Comparison of ENCODE assay signal across 23 cellular contexts in the genomic region with DNA sequence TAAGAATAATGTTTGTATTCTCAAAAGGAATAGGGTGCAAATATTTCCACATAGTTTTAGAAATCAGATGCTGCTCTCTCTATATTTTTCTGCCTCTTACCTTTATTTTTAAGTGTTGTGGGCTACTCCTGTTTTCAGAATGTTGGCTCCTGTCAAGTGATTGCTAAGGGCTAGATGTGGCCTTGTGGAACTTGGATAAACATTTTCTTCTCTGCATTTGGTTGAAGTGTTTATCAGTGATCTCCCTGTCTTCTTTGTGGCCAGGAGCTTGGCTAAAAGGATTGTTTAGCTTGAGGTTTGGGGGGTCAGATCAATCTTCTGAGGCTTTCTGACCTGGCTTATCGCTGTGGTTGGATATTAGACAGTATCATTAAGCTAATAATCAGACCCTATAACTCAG.
DNase-seq lines count a peak whose midpoint lies in the region; ATAC-seq, FAIRE-seq and TF ChIP-seq lines count a peak whose summit lies in the region.
"Had no signal": no experiment of that assay in that cellular context is flagged by ENCODE, and none has a peak within 500 bp of the region (broad histone marks: within the 10 kb centered on the region; RNA-seq: fewer than 3 reads in every experiment).

No MANE protein-coding gene starts in this region.

- H3K27ac Mint-ChIP-seq in neural progenitor cell: no peak overlapping the region
- no peak overlapping the region for H3K27ac Mint-ChIP-seq in activated T-helper 1 cell treated with anti-CD3 and anti-CD28 coated beads, Interleukin-12 subunit alpha, Interleukin-12 subunit beta, Interleukin-2, Interleukin-4 antibody, amounts not matched to agents 30 ng/mL and 10 ng/mL and 1 ng/mL, durations not matched to agents 14 hours and 24 hours and 36 hours
- peak overlapping the region in 1 of 2 donors; percentile 68 for H3K27ac Mint-ChIP-seq in effector memory CD8-positive, alpha-beta T cell
- H3K27ac Mint-ChIP-seq: activated CD4-positive, alpha-beta T cell treated with anti-CD3 and anti-CD28 coated beads, Interleukin-2, amount 10 ng/mL, durations not matched to agents 7 days and 5 days; CD4-positive, alpha-beta T cell; immature natural killer cell had no signal

- intact Hi-C loops in dorsolateral prefrontal cortex (cut with DNase I): loop anchor here in 1 of 2 donors (5.0 kb wide), 1 partner anchor 41 kb away; no protein-coding TSS in a partner anchor
- intact Hi-C loops in activated T-helper 1 cell treated with anti-CD3 and anti-CD28 coated beads, Interleukin-12 subunit alpha, Interleukin-12 subunit beta, Interleukin-2, Interleukin-4 antibody, amounts not matched to agents 30 ng/mL and 10 ng/mL and 1 ng/mL, durations not matched to agents 14 hours and 24 hours and 36 hours (cut with micrococcal nuclease): no loop called here

- TF ChIP-seq CTCF in BE2C (IDR thresholded peaks at IDR 0.05; ENCODE audit: low read depth, low read length): no peak
- no peak for TF ChIP-seq CTCF in dorsolateral prefrontal cortex (IDR thresholded peaks at IDR 0.05 in 54 of 56, conservative IDR thresholded peaks at IDR 0.05 in 2 of 56; ENCODE audit: low read depth in 1 of 56, partially characterized antibody in 56 of 56)
- no peak for TF ChIP-seq CTCF in neural progenitor cell (IDR thresholded peaks at IDR 0.05)

- DNase-seq in BE2C (no peak), SK-N-DZ (ENCODE audit: low spot score) (peak; percentile 15), dorsolateral prefrontal cortex (no peak), neural progenitor cell (ENCODE audit: low spot score) (no peak), GM12891 (ENCODE audit: insufficient read length, low spot score) (no peak)
- no peak for DNase-seq in activated T-helper 1 cell treated with anti-CD3 and anti-CD28 coated beads, Interleukin-12 subunit alpha, Interleukin-12 subunit beta, Interleukin-2, Interleukin-4 antibody, amounts not matched to agents 30 ng/mL and 10 ng/mL and 1 ng/mL, durations not matched to agents 14 hours and 24 hours and 36 hours (ENCODE audit: low spot score)
- no peak for DNase-seq in effector memory CD8-positive, alpha-beta T cell
- DNase-seq: activated CD4-positive, alpha-beta T cell treated with anti-CD3 and anti-CD28 coated beads, Interleukin-2, amount 10 ng/mL, durations not matched to agents 7 days and 5 days; activated CD8-positive, alpha-beta memory T cell treated with anti-CD3 and anti-CD28 coated beads, Interleukin-2, amount 50 U/mL, for 4 hours; activated effector memory CD4-positive, alpha-beta T cell treated with Interleukin-2 at 50 U/mL for 16 hours; CD4-positive, alpha-beta T cell; HFFc6; immature natural killer cell; KG1; lower lobe of right lung; NCI-H187; stimulated activated CD4-positive, alpha-beta T cell treated with anti-CD3 and anti-CD28 coated beads, Interleukin-2, amount 100 ng/mL, for 24 hours; stomach; SW 1271 had no signal

- peak overlapping the region; percentile 30 to 97 (median 91) for H3K27ac ChIP-seq in dorsolateral prefrontal cortex
- H3K27ac ChIP-seq in neural progenitor cell: peak overlapping the region; percentile 6
- H3K27ac ChIP-seq: lower lobe of right lung had no signal

- H3K9me3 Mint-ChIP-seq in neural progenitor cell: peaks cover 14% of the 10 kb centered on the region
- peaks cover 4% of the 10 kb centered on the region for H3K9me3 Mint-ChIP-seq in activated T-helper 1 cell treated with anti-CD3 and anti-CD28 coated beads, Interleukin-12 subunit alpha, Interleukin-12 subunit beta, Interleukin-2, Interleukin-4 antibody, amounts not matched to agents 30 ng/mL and 10 ng/mL and 1 ng/mL, durations not matched to agents 14 hours and 24 hours and 36 hours
- H3K9me3 Mint-ChIP-seq in effector memory CD8-positive, alpha-beta T cell: no peaks in the 10 kb centered on the region
- H3K9me3 Mint-ChIP-seq: activated CD4-positive, alpha-beta T cell treated with anti-CD3 and anti-CD28 coated beads, Interleukin-2, amount 10 ng/mL, durations not matched to agents 7 days and 5 days; CD4-positive, alpha-beta T cell; HFFc6; immature natural killer cell had no signal

- no peak overlapping the region for H3K4me3 Mint-ChIP-seq in neural progenitor cell
- no peak overlapping the region for H3K4me3 Mint-ChIP-seq in activated T-helper 1 cell treated with anti-CD3 and anti-CD28 coated beads, Interleukin-12 subunit alpha, Interleukin-12 subunit beta, Interleukin-2, Interleukin-4 antibody, amounts not matched to agents 30 ng/mL and 10 ng/mL and 1 ng/mL, durations not matched to agents 14 hours and 24 hours and 36 hours
- H3K4me3 Mint-ChIP-seq in effector memory CD8-positive, alpha-beta T cell: no peak overlapping the region
- H3K4me3 Mint-ChIP-seq: activated CD4-positive, alpha-beta T cell treated with anti-CD3 and anti-CD28 coated beads, Interleukin-2, amount 10 ng/mL, durations not matched to agents 7 days and 5 days; CD4-positive, alpha-beta T cell; HFFc6; immature natural killer cell had no signal

- H3K36me3 ChIP-seq in BE2C (no peaks in the 10 kb centered on the region), neural progenitor cell (no peaks in the 10 kb centered on the region)
- H3K36me3 ChIP-seq: heart right ventricle, lower lobe of right lung, stomach had no signal

- H3K27me3 Mint-ChIP-seq in neural progenitor cell (ENCODE audit: insufficient read depth, low read depth): no peaks in the 10 kb centered on the region
- no peaks in the 10 kb centered on the region for H3K27me3 Mint-ChIP-seq in activated T-helper 1 cell treated with anti-CD3 and anti-CD28 coated beads, Interleukin-12 subunit alpha, Interleukin-12 subunit beta, Interleukin-2, Interleukin-4 antibody, amounts not matched to agents 30 ng/mL and 10 ng/mL and 1 ng/mL, durations not matched to agents 14 hours and 24 hours and 36 hours (ENCODE audit: insufficient read depth)
- no peaks in the 10 kb centered on the region for H3K27me3 Mint-ChIP-seq in effector memory CD8-positive, alpha-beta T cell
- H3K27me3 Mint-ChIP-seq: activated CD4-positive, alpha-beta T cell treated with anti-CD3 and anti-CD28 coated beads, Interleukin-2, amount 10 ng/mL, durations not matched to agents 7 days and 5 days; CD4-positive, alpha-beta T cell had no signal

- H3K27me3 ChIP-seq in BE2C (no peaks in the 10 kb centered on the region), dorsolateral prefrontal cortex (no peaks in the 10 kb centered on the region), neural progenitor cell (no peaks in the 10 kb centered on the region)
- H3K27me3 ChIP-seq: heart right ventricle, stomach had no signal

- no peak for FAIRE-seq in GM12891 (lab: Jason Lieb, UNC)
- FAIRE-seq: TTC549, urothelium cell line had no signal

- H3K4me1 Mint-ChIP-seq in neural progenitor cell: peaks cover 11% of the 10 kb centered on the region
- peaks cover 22% of the 10 kb centered on the region for H3K4me1 Mint-ChIP-seq in activated T-helper 1 cell treated with anti-CD3 and anti-CD28 coated beads, Interleukin-12 subunit alpha, Interleukin-12 subunit beta, Interleukin-2, Interleukin-4 antibody, amounts not matched to agents 30 ng/mL and 10 ng/mL and 1 ng/mL, durations not matched to agents 14 hours and 24 hours and 36 hours (ENCODE audit: low read depth)
- H3K4me1 Mint-ChIP-seq in effector memory CD8-positive, alpha-beta T cell (ENCODE audit: low read depth in 2 of 2): peaks cover 20 to 48% of the 10 kb centered on the region in 2 donors

- no peak for ATAC-seq in HG02938 (IDR thresholded peaks at IDR 0.05; ENCODE audit: unreplicated experiment)
- no peak for ATAC-seq in effector memory CD8-positive, alpha-beta T cell (replicated peaks)

- H3K4me3 ChIP-seq in BE2C (ENCODE audit: low read depth, low read length): peak overlapping the region; percentile 21
- H3K4me3 ChIP-seq in dorsolateral prefrontal cortex: peak overlapping the region in 37 of 59 donors; percentile 1 to 48 (median 25)
- no peak overlapping the region for H3K4me3 ChIP-seq in neural progenitor cell
- H3K4me3 ChIP-seq: heart right ventricle, lower lobe of right lung, stomach had no signal

- H3K36me3 Mint-ChIP-seq in neural progenitor cell: peaks cover 11% of the 10 kb centered on the region
- H3K36me3 Mint-ChIP-seq in activated T-helper 1 cell treated with anti-CD3 and anti-CD28 coated beads, Interleukin-12 subunit alpha, Interleukin-12 subunit beta, Interleukin-2, Interleukin-4 antibody, amounts not matched to agents 30 ng/mL and 10 ng/mL and 1 ng/mL, durations not matched to agents 14 hours and 24 hours and 36 hours (ENCODE audit: low read depth): no peaks in the 10 kb centered on the region
- peaks cover 5% of the 10 kb centered on the region for H3K36me3 Mint-ChIP-seq in effector memory CD8-positive, alpha-beta T cell (ENCODE audit: insufficient read depth)

- peaks cover 78% of the 10 kb centered on the region for H4K20me1 ChIP-seq in neural progenitor cell (ENCODE audit: low read depth)

- H3K4me1 ChIP-seq in BE2C: peaks cover 19% of the 10 kb centered on the region
- peaks cover 31% of the 10 kb centered on the region for H3K4me1 ChIP-seq in neural progenitor cell

- H2AFZ ChIP-seq in neural progenitor cell (replicated peaks): no peak overlapping the region

- H3K9ac ChIP-seq in neural progenitor cell: no peak overlapping the region

- H3F3A ChIP-seq in neural progenitor cell (ENCODE audit: low read depth): peaks cover 1% of the 10 kb centered on the region

- peaks cover 100% of the 10 kb centered on the region for H3K79me2 ChIP-seq in neural progenitor cell (ENCODE audit: low read depth)

- TF ChIP-seq POLR2A in GM12891 (IDR thresholded peaks at IDR 0.05; ENCODE audit: low read depth, low read length): no peak

- peak overlapping the region; percentile 2 for H3K4me2 ChIP-seq in neural progenitor cell

- no peaks in the 10 kb centered on the region for H3K9me3 ChIP-seq in BE2C
- no peaks in the 10 kb centered on the region for H3K9me3 ChIP-seq in neural progenitor cell (ENCODE audit: low read depth)
- H3K9me3 ChIP-seq: heart right ventricle, lower lobe of right lung, stomach had no signal

TF ChIP-seq in GM12891, 5 proteins besides CTCF, POLR2A, EP300 and RAD21:
- no peak for TF ChIP-seq PAX5 (IDR thresholded peaks at IDR 0.05; ENCODE audit: insufficient read depth, low read length, severe bottlenecking)
- TF ChIP-seq TAF1 (IDR thresholded peaks at IDR 0.05; ENCODE audit: low read depth, low read length): no peak
- TF ChIP-seq POU2F2 (IDR thresholded peaks at IDR 0.05; ENCODE audit: low read depth, low read length): no peak
- no peak for TF ChIP-seq SPI1 (IDR thresholded peaks at IDR 0.05; ENCODE audit: low read depth, low read length)
- no peak for TF ChIP-seq POLR2AphosphoS5 (IDR thresholded peaks at IDR 0.05; ENCODE audit: low read depth, low read length)
